ENCODE assay signal across 18 cellular contexts in the genomic region with DNA sequence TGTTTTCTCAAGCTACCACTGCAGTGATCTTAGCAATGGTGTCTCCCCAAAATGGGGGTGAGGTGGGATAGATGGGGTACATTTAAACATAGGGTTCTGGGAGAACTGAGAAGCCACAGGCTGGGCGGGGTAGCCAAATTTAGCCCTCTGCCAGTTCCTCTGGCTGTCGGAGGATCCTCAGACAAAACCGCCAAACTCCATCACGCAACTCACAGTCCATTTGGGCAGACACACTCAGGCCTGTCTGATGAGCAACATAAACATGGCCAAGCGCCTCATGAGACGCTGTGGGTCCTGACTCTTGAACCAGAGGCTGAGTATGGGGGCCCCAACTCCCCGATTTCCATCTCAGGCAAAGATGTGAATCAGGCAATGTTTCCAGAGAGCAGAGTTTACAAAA.
"Had no signal": no experiment of that assay in that cellular context is flagged by ENCODE, and none has a peak within 500 bp of the region (broad histone marks: within the 10 kb centered on the region; RNA-seq: fewer than 3 reads in every experiment).

No MANE protein-coding gene starts in this region.

- DNase-seq: cortex of kidney; effector memory CD8-positive, alpha-beta T cell; erythroblast; hypothalamus; immature natural killer cell; left ventricle myocardium superior; lower lobe of right lung; natural killer cell; occipital lobe; right lobe of liver; small intestine; stimulated activated CD4-positive, alpha-beta T cell treated with anti-CD3 and anti-CD28 coated beads, Interleukin-15, amount 100 ng/mL, for 24 hours; stimulated activated CD4-positive, alpha-beta T cell treated with anti-CD3 and anti-CD28 coated beads, Interleukin-2, amount 100 ng/mL, for 48 hours; stimulated activated naive B cell treated with anti-CD40 and anti-IgM and Interleukin-4, amounts not matched to agents 10 μg/mL and 1 μg/mL and 100 μg/mL, for 72 hours; upper lobe of right lung; uterus had no signal

- H3K36me3 ChIP-seq: lower lobe of right lung, right lobe of liver, thoracic aorta, tibial nerve, upper lobe of right lung, uterus had no signal

- H3K9me3 ChIP-seq: lower lobe of right lung, right lobe of liver, thoracic aorta, tibial nerve, upper lobe of right lung, uterus had no signal

- H3K27me3 ChIP-seq: right lobe of liver, tibial nerve, upper lobe of right lung, uterus had no signal

- H3K4me3 ChIP-seq: lower lobe of right lung, right lobe of liver, thoracic aorta, tibial nerve, upper lobe of right lung, uterus had no signal
